ENCODE assay signal across 9 cellular contexts in the genomic region with DNA sequence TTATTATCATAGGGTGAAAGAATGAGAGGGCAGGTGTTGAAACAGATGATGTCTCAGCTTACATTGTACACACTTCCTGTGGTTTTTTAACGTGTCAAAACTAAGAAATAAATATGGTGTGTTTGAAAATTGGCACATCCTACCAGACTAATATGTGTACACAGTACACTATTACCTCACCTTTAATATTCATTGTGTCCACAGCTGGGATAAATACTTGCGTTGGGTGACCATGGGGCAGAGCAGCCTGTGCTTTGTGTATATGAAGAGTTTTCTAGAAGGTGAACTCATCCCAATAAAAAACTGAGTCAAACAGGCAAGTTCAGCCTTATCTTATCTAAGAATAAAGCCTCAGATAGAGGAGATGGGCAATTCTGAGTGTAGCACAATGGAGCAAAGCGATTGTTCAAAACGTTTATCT. TPM values are rescaled to one million over a fixed set of nuclear protein-coding genes. Genes with fewer than 3 reads are reported as not detected.
DNase-seq lines count a peak whose midpoint lies in the region; ATAC-seq, FAIRE-seq and TF ChIP-seq lines count a peak whose summit lies in the region.
"Had no signal": no experiment of that assay in that cellular context is flagged by ENCODE, and none has a peak within 500 bp of the region (broad histone marks: within the 10 kb centered on the region; RNA-seq: fewer than 3 reads in every experiment).

No MANE protein-coding gene starts in this region.

- peak; percentile 56 for DNase-seq in NCI-H510A treated with DMSO at 0.1 percent for 48 hours (lab: John Stamatoyannopoulos, UW)
- DNase-seq in mucosa of descending colon = no peak
- DNase-seq in NCI-H82 (lab: John Stamatoyannopoulos, UW) = no peak
- DNase-seq in prostate gland (ENCODE audit: low spot score) = no peak
- no peak for DNase-seq in GM10248 (ENCODE audit: extremely low spot score)
- DNase-seq in HTR-8/SVneo (ENCODE audit: insufficient read length, low spot score) = no peak
- DNase-seq: naive thymus-derived CD8-positive, alpha-beta T cell had no signal

- no peak overlapping the region for H3K27ac ChIP-seq in prostate gland

- no peak for TF ChIP-seq POLR2A in prostate gland (IDR thresholded peaks at IDR 0.05)

- intact Hi-C loops in mucosa of descending colon (cut with DNase I, micrococcal nuclease) = no loop called here
- intact Hi-C loops in prostate gland (cut with DNase I) = no loop called here

- no peak for FAIRE-seq in HTR-8/SVneo (lab: Jason Lieb, UNC)

- CTCF ChIA-PET in GM10248 (lab: Yijun Ruan, JAX) = no interaction called here

- ATAC-seq in GM19043 (IDR thresholded peaks at IDR 0.05; ENCODE audit: low read depth, unreplicated experiment) (peak; percentile 85), HG03097 (IDR thresholded peaks at IDR 0.05; ENCODE audit: low FRiP score, unreplicated experiment) (peak; percentile 69), mucosa of descending colon (peak; percentile 29)

- 32% methylated on average over 4 of the region's 4 CpGs for WGBS in prostate gland

- TF ChIP-seq CTCF in mucosa of descending colon (IDR thresholded peaks at IDR 0.05) (no peak), prostate gland (IDR thresholded peaks at IDR 0.05) (no peak), GM10248 (IDR thresholded peaks at IDR 0.05; ENCODE audit: control extremely low read depth, extremely low read depth, low read depth, missing control alignments) (no peak)

- POLR2A ChIA-PET in GM10248 (lab: Yijun Ruan, JAX) = no interaction called here

- H3K27me3 ChIP-seq in prostate gland (replicated peaks; ENCODE audit: insufficient read depth) = no peaks in the 10 kb centered on the region

- H3K4me1 ChIP-seq in mucosa of descending colon (ENCODE audit: low read depth) (no peaks in the 10 kb centered on the region), prostate gland (replicated peaks) (no peaks in the 10 kb centered on the region)

- H3K4me3 ChIP-seq in mucosa of descending colon (no peak overlapping the region), prostate gland (no peak overlapping the region)

- H3K36me3 ChIP-seq in mucosa of descending colon (ENCODE audit: low read depth) = no peaks in the 10 kb centered on the region
- H3K36me3 ChIP-seq in prostate gland = no peaks in the 10 kb centered on the region

- no peaks in the 10 kb centered on the region for H3K9me3 ChIP-seq in mucosa of descending colon
- H3K9me3 ChIP-seq in prostate gland = no peaks in the 10 kb centered on the region

RNA-seq across cellular contexts. Expression of a gene that starts 17.3 kb away (rescaled TPM):
- total RNA-seq in mucosa of descending colon = under 1 TPM; 0.35 to 0.65 (median 0.41) TPM
- total RNA-seq in prostate gland = not detected
- total RNA-seq: naive thymus-derived CD8-positive, alpha-beta T cell had no signal

Comparison
In these comparisons a context has a peak if more than half of its experiments do, and no peak if none do; other contexts are left out.
1. ATAC-seq: peak in every context shown above with its lines; median percentile 85 in GM19043; 69 in HG03097; 29 in mucosa of descending colon.